In genomic region chr1:155895617-155896016, GRCh38 we compare ENCODE assay signal across 11 cellular contexts. TPM values are rescaled to one million over a fixed set of nuclear protein-coding genes. Genes with fewer than 3 reads are reported as not detected.
DNase-seq lines count a peak whose midpoint lies in the region; ATAC-seq, FAIRE-seq and TF ChIP-seq lines count a peak whose summit lies in the region.
"Not testable (repeated sequence)": the region's sequence is repeated elsewhere in the genome, so short reads cannot be mapped to it uniquely, and the experiment has no call there.
"Had no signal": no experiment of that assay in that cellular context is flagged by ENCODE, and none has a peak within 500 bp of the region (broad histone marks: within the 10 kb centered on the region; RNA-seq: fewer than 3 reads in every experiment).

No MANE protein-coding gene starts in this region.

- not testable (repeated sequence) for H3K79me2 ChIP-seq in ACC112 (ENCODE audit: control insufficient read depth, insufficient read depth, low read length, unreplicated experiment); astrocyte (ENCODE audit: insufficient read depth, low read length)

- H3K4me2 ChIP-seq in astrocyte (ENCODE audit: low read length): not testable (repeated sequence)

- peaks cover 25% of the 10 kb centered on the region for H3K4me1 ChIP-seq in ACC112 (ENCODE audit: control insufficient read depth, insufficient read depth, low read length, unreplicated experiment)
- H3K4me1 ChIP-seq in RWPE2 (ENCODE audit: insufficient read depth, poor library complexity, severe bottlenecking): peaks cover 21% of the 10 kb centered on the region
- peaks cover 18% of the 10 kb centered on the region for H3K4me1 ChIP-seq in astrocyte (ENCODE audit: insufficient read depth, low read length)

- H3K4me3 ChIP-seq in ACC112 (ENCODE audit: low read depth, low read length); RWPE2 (ENCODE audit: severe bottlenecking); astrocyte (ENCODE audit: insufficient read depth, low read depth, low read length): not testable (repeated sequence)

- H3K27ac Mint-ChIP-seq in HFFc6 (peak overlapping the region; percentile 52), astrocyte (ENCODE audit: unreplicated experiment) (peak overlapping the region; percentile 18)

- H3K27me3 Mint-ChIP-seq in HFFc6 (ENCODE audit: insufficient read depth); astrocyte (ENCODE audit: low read depth, unreplicated experiment): not testable (repeated sequence)

- not testable (repeated sequence) for H3K27me3 ChIP-seq in ACC112 (ENCODE audit: insufficient read depth, low read length); RWPE2 (ENCODE audit: insufficient read depth, poor library complexity, severe bottlenecking); astrocyte (ENCODE audit: insufficient read depth, low read length)

- DNase-seq in HFFc6; RWPE2 (ENCODE audit: low spot score); astrocyte (ENCODE audit: low read depth); epithelial cell of prostate (ENCODE audit: low read depth, low spot score): not testable (repeated sequence)
- DNase-seq in posterior vena cava (ENCODE audit: low spot score): peak; percentile 9

- not testable (repeated sequence) for H3K9ac ChIP-seq in astrocyte (ENCODE audit: low read length)

- intact Hi-C loops in posterior vena cava (cut with DNase I): not testable (repeated sequence)

- not testable (repeated sequence) for H3K4me3 Mint-ChIP-seq in HFFc6; astrocyte (ENCODE audit: unreplicated experiment)

- TF ChIP-seq CTCF in HFFc6 (IDR thresholded peaks at IDR 0.05); RWPE2 (IDR thresholded peaks at IDR 0.05; ENCODE audit: poor library complexity, severe bottlenecking); astrocyte (IDR thresholded peaks at IDR 0.05; ENCODE audit: insufficient read depth, low read depth, low read length): not testable (repeated sequence)

- not testable (repeated sequence) for H3K9me3 ChIP-seq in RWPE2 (ENCODE audit: severe bottlenecking); astrocyte (ENCODE audit: insufficient read depth, low read depth, low read length)

- not testable (repeated sequence) for ATAC-seq in RWPE2 (ENCODE audit: low read depth)

- not testable (repeated sequence) for H2AFZ ChIP-seq in ACC112 (ENCODE audit: low read length, unreplicated experiment); astrocyte (ENCODE audit: low read depth, low read length)

- H3K9me3 Mint-ChIP-seq in HFFc6; astrocyte (ENCODE audit: unreplicated experiment): not testable (repeated sequence)

- not testable (repeated sequence) for H4K20me1 ChIP-seq in astrocyte (ENCODE audit: insufficient read depth, low read length)

- H3K4me1 Mint-ChIP-seq in HFFc6 (ENCODE audit: low read depth) (peaks cover 34% of the 10 kb centered on the region), astrocyte (ENCODE audit: low read depth, unreplicated experiment) (peaks cover 14% of the 10 kb centered on the region)

- peaks cover 38% of the 10 kb centered on the region for H3K36me3 Mint-ChIP-seq in HFFc6 (ENCODE audit: low read depth)
- peaks cover 11% of the 10 kb centered on the region for H3K36me3 Mint-ChIP-seq in astrocyte (ENCODE audit: low read depth, unreplicated experiment)

- not testable (repeated sequence) for FAIRE-seq in astrocyte (lab: Jason Lieb, UNC)

- peaks cover 27% of the 10 kb centered on the region for H3K36me3 ChIP-seq in ACC112 (ENCODE audit: insufficient read depth, low read length)
- peaks cover 38% of the 10 kb centered on the region for H3K36me3 ChIP-seq in RWPE2 (ENCODE audit: low read depth)
- peaks cover 28% of the 10 kb centered on the region for H3K36me3 ChIP-seq in astrocyte (ENCODE audit: insufficient read depth, low read length)

- H3K27ac ChIP-seq in ACC112 (ENCODE audit: low read depth, low read length): 0 out of 2 replicates have a peak overlapping the region, but pooled peaks have one; percentile 16
- peak overlapping the region; percentile 98 for H3K27ac ChIP-seq in RWPE2 (ENCODE audit: poor library complexity, severe bottlenecking)
- H3K27ac ChIP-seq in astrocyte (ENCODE audit: low read depth, low read length): not testable (repeated sequence)
- H3K27ac ChIP-seq in epithelial cell of prostate: peak overlapping the region; percentile 98

RNA-seq across cellular contexts. Expression of gene RIT1, which starts 15.5 kb away (rescaled TPM):
- 10 to 100 TPM; 26.1 to 35.4 (median 32.1) TPM for total RNA-seq in HFFc6 (2021; fragmentation: NEBNext Ultra II Directional; extraction: Animal tissue kit (Norgen Biotek cat#: 25700))
- total RNA-seq in astrocyte: 59.4 and 63.2 TPM in 2 replicates
- total RNA-seq in posterior vena cava: 10 to 100 TPM; 34.1 to 36.2 TPM

RNA-seq across cellular contexts. Expression of gene SYT11, which starts 36.2 kb away (rescaled TPM):
- total RNA-seq in HFFc6 (2021; fragmentation: NEBNext Ultra II Directional; extraction: Animal tissue kit (Norgen Biotek cat#: 25700)): 10 to 100 TPM; 38.9 to 56.0 (median 48.8) TPM
- total RNA-seq in astrocyte (22.1 and 22.3 TPM in 2 replicates), posterior vena cava (10 to 100 TPM; 20.8 to 23.9 TPM)

RNA-seq across cellular contexts. Expression of gene KHDC4, which starts 38.6 kb away (rescaled TPM):
- total RNA-seq in HFFc6 (2021; fragmentation: NEBNext Ultra II Directional; extraction: Animal tissue kit (Norgen Biotek cat#: 25700)): 10 to 100 TPM; 22.6 to 26.1 (median 23.5) TPM
- total RNA-seq in astrocyte: 44.6 and 48.2 TPM in 2 replicates
- total RNA-seq in posterior vena cava: 10 to 100 TPM; 28.6 to 28.8 TPM

RNA-seq across cellular contexts. Expression of gene GON4L, which starts 38.6 kb away (rescaled TPM):
- 10 to 100 TPM; 24.2 to 31.3 (median 28.6) TPM for total RNA-seq in HFFc6 (2021; fragmentation: NEBNext Ultra II Directional; extraction: Animal tissue kit (Norgen Biotek cat#: 25700))
- total RNA-seq in astrocyte: 52.8 and 58.2 TPM in 2 replicates
- 10 to 100 TPM; 44.3 to 48.2 TPM for total RNA-seq in posterior vena cava

RNA-seq across cellular contexts. Expression of gene RXFP4, which starts 45.8 kb away (rescaled TPM):
- total RNA-seq in HFFc6 (2021; fragmentation: NEBNext Ultra II Directional; extraction: Animal tissue kit (Norgen Biotek cat#: 25700)): not detected
- total RNA-seq in astrocyte (not detected in 2 replicates), posterior vena cava (not detected)
- total RNA-seq: CD4-positive, alpha-beta T cell; CD8-positive, alpha-beta memory T cell; GM23338; H4; H9 had no signal
